8 cellular contexts compared by ENCODE assay signal in genomic region chr17:58219007-58219788, GRCh38. TPM values are rescaled to one million over a fixed set of nuclear protein-coding genes. Genes with fewer than 3 reads are reported as not detected.
DNase-seq lines count a peak whose midpoint lies in the region; ATAC-seq and TF ChIP-seq lines count a peak whose summit lies in the region.

Gene MKS1 (minus strand): TSS chr17:58219255. CDS start chr17:58219230, 25 bp downstream.

- no peaks in the 10 kb centered on the region for H3K36me3 ChIP-seq in SK-N-MC (ENCODE audit: insufficient read depth, low read length)

- CTCF ChIA-PET in activated naive CD4-positive, alpha-beta T cell treated with anti-CD3 and anti-CD28 coated beads, Interleukin-2, amount 10 ng/mL, durations not matched to agents 7 days and 5 days (lab: Charles Lee) = interaction anchor here (0.7 to 1.9 kb wide), 3 partner anchors 9 to 12 kb away, joined by 3 to 5 read pairs (median 4); no protein-coding TSS in a partner anchor

- H3K27ac ChIP-seq in SK-N-MC (peak within 1 kb of the TSS; percentile 10; the same call in 1 of the 2 replicates), temporal lobe (ENCODE audit: low read depth, low read length) (peak within 1 kb of the TSS; percentile 10)

- DNase-seq in GM10266 (ENCODE audit: extremely low spot score) = peak; percentile 95
- peak; percentile 96 for DNase-seq in NB4 (ENCODE audit: low read depth)
- peak; percentile 45 for DNase-seq in SK-N-MC (ENCODE audit: low read depth, low spot score)
- DNase-seq in activated naive CD4-positive, alpha-beta T cell treated with anti-CD3 and anti-CD28 coated beads, Interleukin-2, amount 10 ng/mL, durations not matched to agents 7 days and 5 days = peak; percentile 97
- peak; percentile 83 for DNase-seq in globus pallidus (ENCODE audit: low spot score)
- DNase-seq in occipital lobe (lab: John Stamatoyannopoulos, UW) = peak; percentile 91

- peak within 1 kb of the TSS; percentile 93 for H3K4me3 ChIP-seq in NB4 (ENCODE audit: low read depth, low read length)
- peak within 1 kb of the TSS; percentile 84 for H3K4me3 ChIP-seq in SK-N-MC

- TF ChIP-seq CTCF in GM10266 (IDR thresholded peaks at IDR 0.05; ENCODE audit: control insufficient read depth, insufficient read depth, low read depth, missing control alignments) (peak; percentile 68), NB4 (IDR thresholded peaks at IDR 0.05; ENCODE audit: low read depth, low read length) (peak; percentile 28)

- H3K9ac ChIP-seq in SK-N-MC (ENCODE audit: insufficient read length) = peak within 1 kb of the TSS; percentile 82

- H3K36me3 Mint-ChIP-seq in activated naive CD4-positive, alpha-beta T cell treated with anti-CD3 and anti-CD28 coated beads, Interleukin-2, amount 10 ng/mL, durations not matched to agents 7 days and 5 days = peaks cover 3% of the 10 kb centered on the region

- H3K27me3 Mint-ChIP-seq in activated naive CD4-positive, alpha-beta T cell treated with anti-CD3 and anti-CD28 coated beads, Interleukin-2, amount 10 ng/mL, durations not matched to agents 7 days and 5 days = no peaks in the 10 kb centered on the region

- H3K9me3 Mint-ChIP-seq in activated naive CD4-positive, alpha-beta T cell treated with anti-CD3 and anti-CD28 coated beads, Interleukin-2, amount 10 ng/mL, durations not matched to agents 7 days and 5 days = no peaks in the 10 kb centered on the region

- H3K4me1 Mint-ChIP-seq in activated naive CD4-positive, alpha-beta T cell treated with anti-CD3 and anti-CD28 coated beads, Interleukin-2, amount 10 ng/mL, durations not matched to agents 7 days and 5 days = peaks cover 27% of the 10 kb centered on the region

- peak; percentile 88 for TF ChIP-seq POLR2A in NB4 (IDR thresholded peaks at IDR 0.05; ENCODE audit: extremely low read depth, insufficient read length)

- no peaks in the 10 kb centered on the region for H3K9me3 ChIP-seq in SK-N-MC (ENCODE audit: low read depth, low read length)

- H3K4me3 Mint-ChIP-seq in activated naive CD4-positive, alpha-beta T cell treated with anti-CD3 and anti-CD28 coated beads, Interleukin-2, amount 10 ng/mL, durations not matched to agents 7 days and 5 days = peak within 1 kb of the TSS; percentile 95

- peak within 1 kb of the TSS; percentile 95 for H3K27ac Mint-ChIP-seq in activated naive CD4-positive, alpha-beta T cell treated with anti-CD3 and anti-CD28 coated beads, Interleukin-2, amount 10 ng/mL, durations not matched to agents 7 days and 5 days

- peak; percentile 93 for ATAC-seq in HG02571 (IDR thresholded peaks at IDR 0.05; ENCODE audit: unreplicated experiment)

RNA-seq across cellular contexts. Expression of gene MKS1, which starts in this region (rescaled TPM):
- total RNA-seq in occipital lobe = 16.1 TPM
- total RNA-seq in temporal lobe = 9.8 TPM

Comparison
In these comparisons a context has a peak if more than half of its experiments do, and no peak if none do; other contexts are left out.
1. Peak in every context shown above with its lines: DNase-seq, ATAC-seq, H3K4me3 ChIP-seq and H3K27ac ChIP-seq.
2. DNase-seq: peak in every context shown above with its lines; median percentile 97 in activated naive CD4-positive, alpha-beta T cell treated with anti-CD3 and anti-CD28 coated beads, Interleukin-2, amount 10 ng/mL, durations not matched to agents 7 days and 5 days; 96 in NB4; 95 in GM10266; 91 in occipital lobe; 83 in globus pallidus; 45 in SK-N-MC.